In genomic region chr15:97909291-97909891, GRCh38 we compare ENCODE assay signal across 8 cellular contexts. TPM values are rescaled to one million over a fixed set of nuclear protein-coding genes. Genes with fewer than 3 reads are reported as not detected.
DNase-seq lines count a peak whose midpoint lies in the region; ATAC-seq and TF ChIP-seq lines count a peak whose summit lies in the region.

No MANE protein-coding gene starts in this region.

- H3K4me1 Mint-ChIP-seq in CD14-positive monocyte (peaks cover 7% of the 10 kb centered on the region), natural killer cell (no peaks in the 10 kb centered on the region)
- H3K4me1 Mint-ChIP-seq in activated CD8-positive, alpha-beta memory T cell treated with anti-CD3 and anti-CD28 coated beads, Interleukin-2, amount 10 ng/mL, durations not matched to agents 7 days and 5 days: no peaks in the 10 kb centered on the region

- H3K27ac Mint-ChIP-seq in CD14-positive monocyte (peak overlapping the region in 1 of 7 donors; percentile 63), natural killer cell (no peak overlapping the region)
- no peak overlapping the region for H3K27ac Mint-ChIP-seq in activated CD8-positive, alpha-beta memory T cell treated with anti-CD3 and anti-CD28 coated beads, Interleukin-2, amount 10 ng/mL, durations not matched to agents 7 days and 5 days

- no peaks in the 10 kb centered on the region for H3K36me3 Mint-ChIP-seq in CD14-positive monocyte
- no peaks in the 10 kb centered on the region for H3K36me3 Mint-ChIP-seq in activated CD8-positive, alpha-beta memory T cell treated with anti-CD3 and anti-CD28 coated beads, Interleukin-2, amount 10 ng/mL, durations not matched to agents 7 days and 5 days
- H3K36me3 Mint-ChIP-seq in natural killer cell: no peaks in the 10 kb centered on the region

- H3K9me3 Mint-ChIP-seq in CD14-positive monocyte (no peaks in the 10 kb centered on the region), natural killer cell (no peaks in the 10 kb centered on the region)
- no peaks in the 10 kb centered on the region for H3K9me3 Mint-ChIP-seq in activated CD8-positive, alpha-beta memory T cell treated with anti-CD3 and anti-CD28 coated beads, Interleukin-2, amount 10 ng/mL, durations not matched to agents 7 days and 5 days (ENCODE audit: low read depth)

- peak; percentile 92 for TF ChIP-seq CTCF in CD14-positive monocyte (IDR thresholded peaks at IDR 0.05)
- peak; percentile 54 to 92 (median 84) for TF ChIP-seq CTCF in esophagus squamous epithelium (IDR thresholded peaks at IDR 0.05)
- TF ChIP-seq CTCF in natural killer cell (IDR thresholded peaks at IDR 0.05): peak; percentile 96
- TF ChIP-seq CTCF in testis (IDR thresholded peaks at IDR 0.05): peak; percentile 50 to 76 (median 66)

- no peak overlapping the region for H3K4me3 Mint-ChIP-seq in CD14-positive monocyte
- H3K4me3 Mint-ChIP-seq in activated CD8-positive, alpha-beta memory T cell treated with anti-CD3 and anti-CD28 coated beads, Interleukin-2, amount 10 ng/mL, durations not matched to agents 7 days and 5 days: no peak overlapping the region
- H3K4me3 Mint-ChIP-seq in natural killer cell: no peak overlapping the region

- peak; percentile 96 for ATAC-seq in GM18870 (IDR thresholded peaks at IDR 0.05; ENCODE audit: unreplicated experiment)
- ATAC-seq in HG03103 (IDR thresholded peaks at IDR 0.05; ENCODE audit: low read depth, unreplicated experiment): peak; percentile 98
- peak; percentile 49 for ATAC-seq in activated CD8-positive, alpha-beta memory T cell treated with anti-CD3 and anti-CD28 coated beads, Interleukin-2, amount 10 ng/mL, durations not matched to agents 7 days and 5 days
- ATAC-seq in natural killer cell: peak; percentile 80 to 97 (median 97)

- CTCF ChIA-PET in activated CD8-positive, alpha-beta memory T cell treated with anti-CD3 and anti-CD28 coated beads, Interleukin-2, amount 10 ng/mL, durations not matched to agents 7 days and 5 days (lab: Charles Lee): no interaction called here

- H3K36me3 ChIP-seq in esophagus squamous epithelium (no peaks in the 10 kb centered on the region), testis (ENCODE audit: low read depth, missing control alignments) (no peaks in the 10 kb centered on the region)

- H3K27me3 Mint-ChIP-seq in CD14-positive monocyte (ENCODE audit: low read depth in 3 of 3) (peaks cover 15 to 27% (median 18%) of the 10 kb centered on the region in 3 donors), natural killer cell (ENCODE audit: low read depth in 2 of 2) (peaks cover 39 to 69% of the 10 kb centered on the region in 2 donors)
- H3K27me3 Mint-ChIP-seq in activated CD8-positive, alpha-beta memory T cell treated with anti-CD3 and anti-CD28 coated beads, Interleukin-2, amount 10 ng/mL, durations not matched to agents 7 days and 5 days: no peaks in the 10 kb centered on the region

- H3K4me1 ChIP-seq in esophagus squamous epithelium: peaks cover 0 to 2% (median 1%) of the 10 kb centered on the region in 3 donors
- no peaks in the 10 kb centered on the region for H3K4me1 ChIP-seq in testis

- H3K9me3 ChIP-seq in esophagus squamous epithelium (no peaks in the 10 kb centered on the region), testis (no peaks in the 10 kb centered on the region)

- peaks cover 0 to 34% (median 0%) of the 10 kb centered on the region in 4 donors for H3K27me3 ChIP-seq in esophagus squamous epithelium
- no peaks in the 10 kb centered on the region for H3K27me3 ChIP-seq in testis

- intact Hi-C loops in CD14-positive monocyte (cut with micrococcal nuclease) (loop anchor here (2.0 to 10.0 kb wide), 4 partner anchors 175 to 515 kb away; no protein-coding TSS in a partner anchor), esophagus squamous epithelium (cut with DNase I) (loop anchor here (5.0 kb wide), 2 partner anchors 178 to 268 kb away; no protein-coding TSS in a partner anchor), natural killer cell (cut with micrococcal nuclease) (loop anchor here (1.0 to 5.0 kb wide), 3 partner anchors 176 to 513 kb away; no protein-coding TSS in a partner anchor), testis (cut with DNase I; ENCODE audit: low total_unique reads) (loop anchor here (10.0 kb wide), 1 partner anchor 265 kb away; no protein-coding TSS in a partner anchor)

- DNase-seq in CD14-positive monocyte (ENCODE audit: low spot score): no peak
- peak; percentile 49 for DNase-seq in NCI-H774 (lab: John Stamatoyannopoulos, UW)
- DNase-seq in activated CD8-positive, alpha-beta memory T cell treated with anti-CD3 and anti-CD28 coated beads, Interleukin-2, amount 10 ng/mL, durations not matched to agents 7 days and 5 days: peak; percentile 48
- DNase-seq in esophagus squamous epithelium (lab: John Stamatoyannopoulos, UW): peak; percentile 2
- peak; percentile 61 for DNase-seq in natural killer cell
- DNase-seq in testis: peak; percentile 75

- no peak overlapping the region for H3K4me3 ChIP-seq in esophagus squamous epithelium
- no peak overlapping the region for H3K4me3 ChIP-seq in testis

- TF ChIP-seq POLR2A in esophagus squamous epithelium (IDR thresholded peaks at IDR 0.05): no peak
- TF ChIP-seq POLR2A in testis (IDR thresholded peaks at IDR 0.05): no peak

- H3K27ac ChIP-seq in esophagus squamous epithelium (no peak overlapping the region), testis (no peak overlapping the region)

- WGBS in esophagus squamous epithelium, 2 donors: 0% methylated on average over 3 of the region's 3 CpGs
- WGBS in testis, 2 donors: 15 to 16% methylated on average over 3 of the region's 3 CpGs

RNA-seq across cellular contexts. Expression of gene ARRDC4, which starts 51.1 kb away (rescaled TPM):
- polyA plus RNA-seq in CD14-positive monocyte (10 to 100 TPM; 13.0 to 19.0 TPM), testis (ENCODE audit: insufficient read depth, low read depth, low replicate concordance) (28.3 TPM)
- total RNA-seq in activated CD8-positive, alpha-beta memory T cell treated with anti-CD3 and anti-CD28 coated beads, Interleukin-2, amount 10 ng/mL, durations not matched to agents 7 days and 5 days: under 1 TPM in 1 of 2 experiments, not detected in 1; 0.09 TPM
- total RNA-seq in esophagus squamous epithelium (10 to 100 TPM in 3 of 4 donors, 1 to 10 TPM in 1; 6.3 to 24.6 (median 12.5) TPM), natural killer cell (1 to 10 TPM; 6.6 to 7.3 (median 7.0) TPM), testis (10 to 100 TPM; 37.0 to 54.2 TPM)

Comparison
In these comparisons a context has a peak if more than half of its experiments do, and no peak if none do; other contexts are left out.
1. RNA of gene ARRDC4, which starts 51.1 kb away (total RNA-seq): 37.0 to 54.2 TPM in testis, 6.3 to 24.6 TPM in esophagus squamous epithelium and 6.6 to 7.3 TPM in natural killer cell; 0.09 TPM in activated CD8-positive, alpha-beta memory T cell treated with anti-CD3 and anti-CD28 coated beads, Interleukin-2, amount 10 ng/mL, durations not matched to agents 7 days and 5 days; every median in the first group is over 4 times any median in the second.
2. Peak in every context shown above with its lines, with median percentiles within 50 percentile points of each other: CTCF ChIP-seq and ATAC-seq.